ENCODE assay signal across 12 cellular contexts in genomic region chr15:28128036-28128435, GRCh38. TPM values are rescaled to one million over a fixed set of nuclear protein-coding genes. Genes with fewer than 3 reads are reported as not detected.
A peak's percentile ranks its signal among the peaks of the same experiment; 100 is the strongest.
DNase-seq lines count a peak whose midpoint lies in the region; ATAC-seq lines count a peak whose summit lies in the region.
"Had no signal": no experiment of that assay in that cellular context is flagged by ENCODE, and none has a peak within 500 bp of the region (broad histone marks: within the 10 kb centered on the region; RNA-seq: fewer than 3 reads in every experiment).

No MANE protein-coding gene starts in this region.

- DNase-seq in activated naive CD4-positive, alpha-beta T cell treated with anti-CD3 and anti-CD28 coated beads, Interleukin-2, amount 10 ng/mL, durations not matched to agents 7 days and 5 days: peak; percentile 6
- no peak for DNase-seq in activated naive CD4-positive, alpha-beta T cell (lab: John Stamatoyannopoulos, UW)
- DNase-seq in fibroblast of gingiva (ENCODE audit: low read depth): peak; percentile 64
- peak; percentile 29 for DNase-seq in myocyte (ENCODE audit: low read depth)
- no peak for DNase-seq in activated CD4-positive, alpha-beta T cell treated with anti-CD3 and anti-CD28 coated beads for 4 hours
- DNase-seq in HuH-7 (ENCODE audit: low spot score): no peak
- DNase-seq in GDM1 (lab: John Stamatoyannopoulos, UW): no peak
- DNase-seq: activated naive CD8-positive, alpha-beta T cell treated with anti-CD3 and anti-CD28 coated beads, Interleukin-2, amount 10 ng/mL, durations not matched to agents 7 days and 5 days; cortex of kidney; immature natural killer cell had no signal

- peaks cover 4% of the 10 kb centered on the region for H3K4me1 Mint-ChIP-seq in activated naive CD4-positive, alpha-beta T cell treated with anti-CD3 and anti-CD28 coated beads, Interleukin-2, amount 10 ng/mL, durations not matched to agents 7 days and 5 days

- CTCF ChIA-PET in activated naive CD4-positive, alpha-beta T cell treated with anti-CD3 and anti-CD28 coated beads, Interleukin-2, amount 10 ng/mL, durations not matched to agents 7 days and 5 days (lab: Charles Lee): no interaction called here

- no peaks in the 10 kb centered on the region for H3K27me3 Mint-ChIP-seq in activated naive CD4-positive, alpha-beta T cell treated with anti-CD3 and anti-CD28 coated beads, Interleukin-2, amount 10 ng/mL, durations not matched to agents 7 days and 5 days
- H3K27me3 Mint-ChIP-seq: activated naive CD8-positive, alpha-beta T cell treated with anti-CD3 and anti-CD28 coated beads, Interleukin-2, amount 10 ng/mL, durations not matched to agents 7 days and 5 days had no signal

- H3K4me3 Mint-ChIP-seq in activated naive CD4-positive, alpha-beta T cell treated with anti-CD3 and anti-CD28 coated beads, Interleukin-2, amount 10 ng/mL, durations not matched to agents 7 days and 5 days: no peak overlapping the region
- H3K4me3 Mint-ChIP-seq: activated naive CD8-positive, alpha-beta T cell treated with anti-CD3 and anti-CD28 coated beads, Interleukin-2, amount 10 ng/mL, durations not matched to agents 7 days and 5 days; immature natural killer cell had no signal

- ATAC-seq in HG03025 (IDR thresholded peaks at IDR 0.05; ENCODE audit: low FRiP score, unreplicated experiment): no peak
- ATAC-seq: A549 had no signal

- H3K27ac Mint-ChIP-seq in activated naive CD4-positive, alpha-beta T cell treated with anti-CD3 and anti-CD28 coated beads, Interleukin-2, amount 10 ng/mL, durations not matched to agents 7 days and 5 days: no peak overlapping the region
- H3K27ac Mint-ChIP-seq: activated naive CD8-positive, alpha-beta T cell treated with anti-CD3 and anti-CD28 coated beads, Interleukin-2, amount 10 ng/mL, durations not matched to agents 7 days and 5 days had no signal

- H3K36me3 Mint-ChIP-seq in activated naive CD4-positive, alpha-beta T cell treated with anti-CD3 and anti-CD28 coated beads, Interleukin-2, amount 10 ng/mL, durations not matched to agents 7 days and 5 days: peaks cover 18% of the 10 kb centered on the region

- H3K9me3 Mint-ChIP-seq in activated naive CD4-positive, alpha-beta T cell treated with anti-CD3 and anti-CD28 coated beads, Interleukin-2, amount 10 ng/mL, durations not matched to agents 7 days and 5 days: no peaks in the 10 kb centered on the region
- H3K9me3 Mint-ChIP-seq: activated naive CD8-positive, alpha-beta T cell treated with anti-CD3 and anti-CD28 coated beads, Interleukin-2, amount 10 ng/mL, durations not matched to agents 7 days and 5 days; immature natural killer cell had no signal

RNA-seq across cellular contexts. Expression of gene OCA2, which starts 28.9 kb away (rescaled TPM):
- total RNA-seq in myocyte: not detected in 2 replicates
- not detected for polyA plus RNA-seq in myocyte (2012)
- total RNA-seq: activated naive CD8-positive, alpha-beta T cell treated with anti-CD3 and anti-CD28 coated beads, Interleukin-2, amount 10 ng/mL, durations not matched to agents 7 days and 5 days had no signal

Comparison
In these comparisons a context has a peak if more than half of its experiments do, and no peak if none do; other contexts are left out.
1. DNase-seq: peak in activated naive CD4-positive, alpha-beta T cell treated with anti-CD3 and anti-CD28 coated beads, Interleukin-2, amount 10 ng/mL, durations not matched to agents 7 days and 5 days (single experiment), fibroblast of gingiva (single experiment) and myocyte (single experiment); none in activated naive CD4-positive, alpha-beta T cell (0 of 4), activated CD4-positive, alpha-beta T cell treated with anti-CD3 and anti-CD28 coated beads for 4 hours (0 of 2), HuH-7 (single experiment) and GDM1 (single experiment).